Comparison of ENCODE assay signal across 16 cellular contexts in the genomic region with DNA sequence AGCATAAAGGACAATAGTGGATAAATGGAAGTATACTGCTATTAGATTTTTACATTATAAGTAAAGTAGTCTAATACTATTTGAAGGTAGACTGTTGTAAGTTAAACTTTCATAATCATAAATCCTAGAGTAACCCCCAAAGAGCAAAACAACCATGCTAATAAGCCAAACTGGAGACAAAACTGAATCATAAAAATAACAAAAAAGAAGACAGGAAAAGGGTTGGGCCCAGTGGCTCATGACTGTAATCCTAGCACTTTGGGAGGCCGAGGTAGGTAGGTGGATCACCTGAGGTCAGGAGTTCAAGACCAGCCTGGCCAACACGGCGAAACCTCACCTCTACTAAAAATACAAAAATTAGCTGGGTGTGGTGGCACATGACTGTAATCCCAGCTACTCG.
"Had no signal": no experiment of that assay in that cellular context is flagged by ENCODE, and none has a peak within 500 bp of the region (broad histone marks: within the 10 kb centered on the region; RNA-seq: fewer than 3 reads in every experiment).

No MANE protein-coding gene starts in this region.

- H2AFZ ChIP-seq: hepatocyte had no signal

- H3K9me3 ChIP-seq: ascending aorta, tibial nerve had no signal

- H3K36me3 ChIP-seq: tibial nerve had no signal

- H3K4me2 ChIP-seq: hepatocyte had no signal

- H3K27me3 ChIP-seq: ascending aorta, hepatocyte, tibial nerve had no signal

- DNase-seq: activated CD4-positive, alpha-beta T cell treated with anti-CD3 and anti-CD28 coated beads, Interleukin-2, amount 50 U/mL, for 4 hours; activated CD4-positive, CD25-positive, alpha-beta regulatory T cell treated with anti-CD3 and anti-CD28 coated beads, Interleukin-2, amount 50 U/mL, for 72 hours; activated naive CD4-positive, alpha-beta T cell; activated naive CD8-positive, alpha-beta T cell treated with anti-CD3 and anti-CD28 coated beads, Interleukin-2, amount 50 U/mL, for 24 hours; activated T-cell treated with anti-CD3 and anti-CD28 coated beads for 4 hours; erythroblast; mesendoderm; nephron progenitor cell; stimulated activated CD4-positive, alpha-beta T cell treated with anti-CD3 and anti-CD28 coated beads, Interleukin-12 subunit alpha, Interleukin-12 subunit beta, amount 100 ng/mL, for 4 hours; T-cell; T1000 had no signal

- ATAC-seq: activated naive CD8-positive, alpha-beta T cell treated with anti-CD3 and anti-CD28 coated beads, Interleukin-2, amount 50 U/mL, for 24 hours; stimulated activated effector memory CD8-positive, alpha-beta T cell treated with anti-CD3 and anti-CD28 coated beads, Interleukin-12 subunit alpha, Interleukin-12 subunit beta, amount 100 ng/mL, for 72 hours; T-cell had no signal

- H3K4me3 ChIP-seq: hepatocyte, SK-N-MC, tibial nerve had no signal

- H3K27ac ChIP-seq: hepatocyte, SK-N-MC had no signal
